Comparison of ENCODE assay signal across 22 cellular contexts in the genomic region with DNA sequence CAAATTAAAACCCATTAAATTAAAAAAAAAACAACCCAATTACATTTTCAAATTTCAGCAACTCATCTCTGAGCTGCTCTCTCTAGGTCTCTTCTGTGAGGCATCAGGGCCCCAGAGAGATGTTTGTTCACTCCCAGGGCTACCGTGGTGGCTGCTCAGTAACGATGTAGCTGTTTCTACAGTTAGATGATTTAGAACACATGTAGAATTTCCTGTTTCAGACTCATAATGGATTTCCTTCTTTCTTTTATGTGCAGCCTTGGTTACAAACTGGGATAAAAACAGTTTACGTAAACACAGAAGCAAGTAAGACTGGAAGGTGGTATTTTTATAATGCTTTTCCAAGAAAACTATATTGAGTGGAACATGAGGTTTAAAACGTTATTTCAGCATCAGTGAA.
A peak's percentile ranks its signal among the peaks of the same experiment; 100 is the strongest.
DNase-seq lines count a peak whose midpoint lies in the region; ATAC-seq and TF ChIP-seq lines count a peak whose summit lies in the region.
"Had no signal": no experiment of that assay in that cellular context is flagged by ENCODE, and none has a peak within 500 bp of the region (broad histone marks: within the 10 kb centered on the region; RNA-seq: fewer than 3 reads in every experiment).

No MANE protein-coding gene starts in this region.

- DNase-seq in AG08395 (ENCODE audit: low spot score), result peak; percentile 53
- peak; percentile 92 for DNase-seq in DMS153 (lab: John Stamatoyannopoulos, UW)
- DNase-seq in OCI-LY7 (ENCODE audit: low spot score), result no peak
- DNase-seq in fibroblast of peridontal ligament (ENCODE audit: extremely low read depth), result peak; percentile 75
- DNase-seq in NCI-H2196 treated with DMSO at 0.1 percent for 48 hours (lab: John Stamatoyannopoulos, UW; ENCODE audit: unreplicated experiment), result no peak
- DNase-seq in SKM-1 (lab: John Stamatoyannopoulos, UW; ENCODE audit: unreplicated experiment), result no peak
- DNase-seq in RWPE1 (ENCODE audit: low spot score), result no peak
- DNase-seq: activated CD4-positive, alpha-beta T cell treated with anti-CD3 and anti-CD28 coated beads for 1 hour; activated naive CD8-positive, alpha-beta T cell treated with anti-CD3 and anti-CD28 coated beads for 36 hours; COR-L47; effector memory CD4-positive, alpha-beta T cell; esophagus squamous epithelium; mucosa of descending colon; NCI-H1092; NCI-H2029 treated with DMSO at 0.1 percent for 48 hours; NCI-H510A treated with DMSO at 0.1 percent for 48 hours; stimulated activated CD4-positive, alpha-beta T cell treated with anti-CD3 and anti-CD28 coated beads, Interleukin-2, amount 100 ng/mL, for 48 hours; stimulated activated naive CD4-positive, alpha-beta T cell treated with Interleukin-2 at 50 U/mL for 16 hours; tibial artery had no signal

- no peaks in the 10 kb centered on the region for H4K20me1 ChIP-seq in OCI-LY7 (ENCODE audit: insufficient read depth, low read length)

- H2AFZ ChIP-seq in OCI-LY7 (ENCODE audit: low read length), result peak overlapping the region; percentile 46; the same call in 1 of the 2 replicates
- H2AFZ ChIP-seq: GM23338 had no signal

- BruUV-seq in OCI-LY7 (replicated peaks; lab: Mats Ljungman, UMichigan), result no TSS peak

- no peak overlapping the region for H3K4me2 ChIP-seq in OCI-LY7 (ENCODE audit: low read length)
- H3K4me2 ChIP-seq: GM23338 had no signal

- no peaks in the 10 kb centered on the region for H3K9me3 ChIP-seq in OCI-LY7 (ENCODE audit: low read length)
- H3K9me3 ChIP-seq: esophagus squamous epithelium, mucosa of descending colon, tibial artery had no signal

- H3K27ac ChIP-seq in OCI-LY7 (ENCODE audit: low read depth, low read length, poor library complexity, severe bottlenecking) (no peak overlapping the region), RWPE1 (no peak overlapping the region)
- H3K27ac ChIP-seq: esophagus squamous epithelium, tibial artery had no signal

- peaks cover 15% of the 10 kb centered on the region for H3K4me1 ChIP-seq in OCI-LY7 (ENCODE audit: insufficient read depth, low read length, poor library complexity, severe bottlenecking)

- no peaks in the 10 kb centered on the region for H3K79me2 ChIP-seq in OCI-LY7 (ENCODE audit: insufficient read depth, low read depth, low read length)

- CTCF ChIA-PET in OCI-LY7 (lab: Charles Lee; ENCODE audit: unreplicated experiment) (no interaction called here), RWPE1 (lab: Yijun Ruan, JAX) (interaction anchor here (0.6 kb wide), 1 partner anchor 157 kb away, joined by 6 read pairs; no protein-coding TSS in a partner anchor)

- no peaks in the 10 kb centered on the region for H3K36me3 ChIP-seq in OCI-LY7 (ENCODE audit: insufficient read depth, low read length)
- H3K36me3 ChIP-seq: esophagus squamous epithelium, tibial artery had no signal

- ATAC-seq in GM19452 (IDR thresholded peaks at IDR 0.05; ENCODE audit: unreplicated experiment), result no peak
- ATAC-seq: GM23338, mucosa of descending colon had no signal

- H3K9me2 ChIP-seq in OCI-LY7 (ENCODE audit: insufficient read depth, low read length), result no peaks in the 10 kb centered on the region

- intact Hi-C loops in OCI-LY7 (cut with micrococcal nuclease; ENCODE audit: unreplicated experiment), result no loop called here

- no peak overlapping the region for H3K4me3 ChIP-seq in OCI-LY7 (ENCODE audit: low read depth, low read length, poor library complexity, severe bottlenecking)
- H3K4me3 ChIP-seq: esophagus squamous epithelium, GM23338, mucosa of descending colon, skin epidermis, tibial artery had no signal

- TF ChIP-seq CTCF in OCI-LY7 (conservative IDR thresholded peaks at IDR 0.05; ENCODE audit: low read length), result no peak
- no peak for TF ChIP-seq CTCF in RWPE1 (conservative IDR thresholded peaks at IDR 0.05; ENCODE audit: low read depth)

- POLR2A ChIA-PET in OCI-LY7 (lab: Charles Lee) (no interaction called here), RWPE1 (lab: Yijun Ruan, JAX; ENCODE audit: low non-redundant PET) (no interaction called here)

Comparison
In these comparisons a context has a peak if more than half of its experiments do, and no peak if none do; other contexts are left out.
1. DNase-seq: peak in AG08395 (single experiment), DMS153 (single experiment) and fibroblast of peridontal ligament (single experiment); none in OCI-LY7 (single experiment), NCI-H2196 treated with DMSO at 0.1 percent for 48 hours (single experiment), SKM-1 (single experiment) and RWPE1 (single experiment).